In the genomic region with DNA sequence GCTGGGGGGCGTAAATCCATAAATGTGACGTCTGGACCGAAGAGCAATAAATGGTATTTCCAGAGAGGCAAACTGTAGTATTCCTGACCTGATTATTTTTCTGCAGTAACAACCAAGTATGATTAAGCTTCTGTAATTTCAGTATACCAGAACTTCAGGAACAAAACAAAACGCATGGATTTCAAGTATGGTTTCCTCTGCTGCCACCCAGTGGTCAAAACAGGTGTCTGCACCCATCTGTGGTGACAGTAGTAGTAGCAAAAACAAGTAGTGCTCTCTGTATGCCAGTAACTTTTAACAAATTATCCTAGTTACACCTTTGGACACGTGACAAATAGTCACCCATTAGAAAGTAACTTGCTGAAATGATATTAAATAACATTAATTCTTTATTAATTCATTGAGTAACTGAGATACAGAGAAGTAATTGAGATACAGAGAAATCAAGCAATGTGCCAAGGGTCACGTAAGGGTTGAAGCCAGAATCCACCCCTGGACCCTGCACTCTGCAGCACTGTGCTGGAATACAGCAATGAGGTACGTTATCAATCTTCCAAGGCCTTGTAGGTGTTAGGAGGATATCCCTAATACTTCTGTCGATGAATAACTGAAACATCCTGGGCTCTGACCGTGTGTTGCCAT, we compare ENCODE assay signal across 8 cellular contexts. TPM values are rescaled to one million over a fixed set of nuclear protein-coding genes. Genes with fewer than 3 reads are reported as not detected.
DNase-seq lines count a peak whose midpoint lies in the region; ATAC-seq, FAIRE-seq and TF ChIP-seq lines count a peak whose summit lies in the region.

No MANE protein-coding gene starts in this region.

- no peak overlapping the region for H3K27ac Mint-ChIP-seq in activated T-helper 2 cell treated with anti-CD3 and anti-CD28 coated beads, Interferon-gamma antibody, Interleukin-2, Interleukin-4, amounts not matched to agents 10 μg/mL and 5 μg/mL and 100 μg/mL, durations not matched to agents 14 hours and 24 hours and 36 hours

- no peaks in the 10 kb centered on the region for H3K79me2 ChIP-seq in osteoblast (ENCODE audit: insufficient read depth, low read length)

- in situ Hi-C loops in IMR-90 (cut with MboI; ENCODE audit: low sequenced_read_pairs), result loop anchor here (5.0 kb wide), 1 partner anchor 294 kb away; no protein-coding TSS in a partner anchor

- H4K5ac ChIP-seq in IMR-90 (ENCODE audit: low read depth, low read length), result no peak overlapping the region

- dilution Hi-C loops in IMR-90 (cut with HindIII; ENCODE audit: low sequenced_read_pairs, unreplicated experiment), result no loop called here

- H3K27ac ChIP-seq in IMR-90 (ENCODE audit: insufficient read depth, low read length), result no peak overlapping the region
- no peak overlapping the region for H3K27ac ChIP-seq in foreskin keratinocyte
- H3K27ac ChIP-seq in osteoblast (ENCODE audit: low read depth, low read length), result no peak overlapping the region
- no peak overlapping the region for H3K27ac ChIP-seq in thyroid gland

- intact Hi-C loops in IMR-90 (cut with micrococcal nuclease), result loop anchor here (1.0 to 5.0 kb wide), 7 partner anchors 25 to 345 kb away; a partner anchor contains a TSS
- intact Hi-C loops in activated T-helper 2 cell treated with anti-CD3 and anti-CD28 coated beads, Interferon-gamma antibody, Interleukin-2, Interleukin-4, amounts not matched to agents 10 μg/mL and 5 μg/mL and 100 μg/mL, durations not matched to agents 14 hours and 24 hours and 36 hours (cut with micrococcal nuclease), result loop anchor here (1.0 kb wide), 1 partner anchor 25 kb away; no protein-coding TSS in a partner anchor
- intact Hi-C loops in thyroid gland (cut with DNase I), result loop anchor here (5.0 to 10.0 kb wide), 2 partner anchors 119 to 277 kb away; no protein-coding TSS in a partner anchor

- H4K8ac ChIP-seq in IMR-90 (ENCODE audit: low read depth in 2 of 2, low read length in 2 of 2), result peak overlapping the region in 1 of 2 experiments; percentile 49; a peak in 1 of 4 replicates

- TF ChIP-seq POLR2A in IMR-90 (IDR thresholded peaks at IDR 0.05; ENCODE audit: low read depth, low read length) (no peak), thyroid gland (IDR thresholded peaks at IDR 0.05) (no peak)

- H3K79me1 ChIP-seq in IMR-90 (ENCODE audit: low read depth in 1 of 2, low read length in 2 of 2), result no peaks in the 10 kb centered on the region

- H3K9me1 ChIP-seq in IMR-90 (ENCODE audit: insufficient read depth, low read length), result peaks cover 3% of the 10 kb centered on the region; the same call in 1 of the 2 replicates

- no peaks in the 10 kb centered on the region for H3K36me3 ChIP-seq in IMR-90 (ENCODE audit: control insufficient read depth, insufficient read depth, low read length)
- H3K36me3 ChIP-seq in osteoblast (ENCODE audit: insufficient read depth, low read length), result no peaks in the 10 kb centered on the region
- H3K36me3 ChIP-seq in thyroid gland, result no peaks in the 10 kb centered on the region

- no peak overlapping the region for H4K91ac ChIP-seq in IMR-90 (ENCODE audit: insufficient read depth, low read depth, low read length)

- H3K27me3 Mint-ChIP-seq in activated T-helper 2 cell treated with anti-CD3 and anti-CD28 coated beads, Interferon-gamma antibody, Interleukin-2, Interleukin-4, amounts not matched to agents 10 μg/mL and 5 μg/mL and 100 μg/mL, durations not matched to agents 14 hours and 24 hours and 36 hours (ENCODE audit: low read depth), result peaks cover 21% of the 10 kb centered on the region

- peak; percentile 84 for FAIRE-seq in GM19239 (lab: Jason Lieb, UNC)
- peak; percentile 58 for FAIRE-seq in RCC 7860 (lab: Jason Lieb, UNC)

- H4K20me1 ChIP-seq in IMR-90 (ENCODE audit: insufficient read depth, low read length), result no peaks in the 10 kb centered on the region
- no peaks in the 10 kb centered on the region for H4K20me1 ChIP-seq in osteoblast (ENCODE audit: insufficient read depth, low read length)

- H3K27me3 ChIP-seq in IMR-90 (ENCODE audit: control insufficient read depth, insufficient read depth, low read length) (no peaks in the 10 kb centered on the region), foreskin keratinocyte (no peaks in the 10 kb centered on the region), osteoblast (ENCODE audit: insufficient read depth, low read length) (no peaks in the 10 kb centered on the region), thyroid gland (no peaks in the 10 kb centered on the region)

- H3K18ac ChIP-seq in IMR-90 (ENCODE audit: low read depth, low read length), result no peak overlapping the region

- DNase-seq in C1 segment of cervical spinal cord (lab: John Stamatoyannopoulos, UW) (peak in 10 of 14 donors; percentile 7 to 58 (median 34)), GM19239 (ENCODE audit: insufficient read length, low spot score) (no peak), IMR-90 (peak; percentile 75), RCC 7860 (ENCODE audit: low spot score) (peak; percentile 40), foreskin keratinocyte (peak in 1 of 2 donors; percentile 62), osteoblast (ENCODE audit: insufficient read length, low spot score, missing footprints) (peak; percentile 81), thyroid gland (peak; percentile 75 to 78)
- DNase-seq in activated T-helper 2 cell treated with anti-CD3 and anti-CD28 coated beads, Interferon-gamma antibody, Interleukin-2, Interleukin-4, amounts not matched to agents 10 μg/mL and 5 μg/mL and 100 μg/mL, durations not matched to agents 14 hours and 24 hours and 36 hours (ENCODE audit: low spot score), result peak; percentile 50

- H3K9ac ChIP-seq in IMR-90 (ENCODE audit: low read depth, low read length), result no peak overlapping the region

- peak overlapping the region; percentile 38; the same call in 1 of the 2 replicates for H2AK5ac ChIP-seq in IMR-90 (ENCODE audit: low read depth, low read length)

- H3K36me3 Mint-ChIP-seq in activated T-helper 2 cell treated with anti-CD3 and anti-CD28 coated beads, Interferon-gamma antibody, Interleukin-2, Interleukin-4, amounts not matched to agents 10 μg/mL and 5 μg/mL and 100 μg/mL, durations not matched to agents 14 hours and 24 hours and 36 hours (ENCODE audit: low read depth), result no peaks in the 10 kb centered on the region

- WGBS in IMR-90 (ENCODE audit: extremely low coverage in 2 of 2, insufficient read length in 1 of 2), 2 experiments, result 90% methylated on average over 2 of the region's 9 CpGs; no CpG with 5 or more reads in 1 of the 2 experiments
- 49% methylated on average over 9 of the region's 9 CpGs for WGBS in thyroid gland, 2 donors

- peak overlapping the region; percentile 6; the same call in 1 of the 2 replicates for H3K4ac ChIP-seq in IMR-90 (ENCODE audit: low read depth, low read length)

- H3K4me2 ChIP-seq in IMR-90 (ENCODE audit: low read depth, low read length) (no peak overlapping the region), osteoblast (ENCODE audit: insufficient read depth, low read length) (peak overlapping the region; percentile 61)

- no peak overlapping the region for H3K14ac ChIP-seq in IMR-90 (replicated peaks; ENCODE audit: low read depth, low read length)

- TF ChIP-seq RAD21 in IMR-90 (IDR thresholded peaks at IDR 0.05; ENCODE audit: low read length), result peak; percentile 88

- H3K4me3 Mint-ChIP-seq in activated T-helper 2 cell treated with anti-CD3 and anti-CD28 coated beads, Interferon-gamma antibody, Interleukin-2, Interleukin-4, amounts not matched to agents 10 μg/mL and 5 μg/mL and 100 μg/mL, durations not matched to agents 14 hours and 24 hours and 36 hours (ENCODE audit: low read depth), result no peak overlapping the region

- H3K9me3 Mint-ChIP-seq in activated T-helper 2 cell treated with anti-CD3 and anti-CD28 coated beads, Interferon-gamma antibody, Interleukin-2, Interleukin-4, amounts not matched to agents 10 μg/mL and 5 μg/mL and 100 μg/mL, durations not matched to agents 14 hours and 24 hours and 36 hours, result no peaks in the 10 kb centered on the region

- H3K4me1 ChIP-seq in IMR-90 (ENCODE audit: control insufficient read depth, insufficient read depth, low read length) (peaks cover 10% of the 10 kb centered on the region), foreskin keratinocyte (peaks cover 19% of the 10 kb centered on the region), osteoblast (ENCODE audit: insufficient read depth, low read length) (peaks cover 46% of the 10 kb centered on the region), thyroid gland (no peaks in the 10 kb centered on the region)

- peak overlapping the region; percentile 82; the same call in 2 of the 3 replicates for H2BK15ac ChIP-seq in IMR-90 (ENCODE audit: low read depth, low read length)

- H3K4me3 ChIP-seq in IMR-90 (ENCODE audit: insufficient read depth, low read depth, low read length), result no peak overlapping the region
- peak overlapping the region; percentile 46 for H3K4me3 ChIP-seq in osteoblast (ENCODE audit: insufficient read depth, low read length)
- no peak overlapping the region for H3K4me3 ChIP-seq in thyroid gland (replicated peaks in 1 of 3)

- ATAC-seq in IMR-90 (ENCODE audit: low read depth), result peak; percentile 72
- peak; percentile 55 for ATAC-seq in foreskin keratinocyte

- TF ChIP-seq CTCF in IMR-90 (conservative IDR thresholded peaks at IDR 0.05; ENCODE audit: low read depth, low read length) (peak; percentile 89), foreskin keratinocyte (conservative IDR thresholded peaks at IDR 0.05) (peak; percentile 95), osteoblast (IDR thresholded peaks at IDR 0.05; ENCODE audit: extremely low read depth, low read depth, low read length) (peak; percentile 95), thyroid gland (IDR thresholded peaks at IDR 0.05) (peak; percentile 76 to 89 (median 86))

- POLR2A ChIA-PET in IMR-90 (lab: Charles Lee; ENCODE audit: unreplicated experiment), result interaction anchor here (1.0 kb wide), 1 partner anchor 27 kb away, joined by 3 read pairs; no protein-coding TSS in a partner anchor

- peaks cover 3% of the 10 kb centered on the region for H3K4me1 Mint-ChIP-seq in activated T-helper 2 cell treated with anti-CD3 and anti-CD28 coated beads, Interferon-gamma antibody, Interleukin-2, Interleukin-4, amounts not matched to agents 10 μg/mL and 5 μg/mL and 100 μg/mL, durations not matched to agents 14 hours and 24 hours and 36 hours (ENCODE audit: low read depth)

- peak overlapping the region; percentile 26 for H2BK120ac ChIP-seq in IMR-90 (ENCODE audit: low read depth, low read length)

- H2BK5ac ChIP-seq in IMR-90 (ENCODE audit: low read depth, low read length, poor library complexity, severe bottlenecking), result no peak overlapping the region

- H2AFZ ChIP-seq in IMR-90 (replicated peaks; ENCODE audit: low read length, poor library complexity) (peak overlapping the region; percentile 17), osteoblast (ENCODE audit: low read length) (peak overlapping the region; percentile 77)

- H3K9me3 ChIP-seq in IMR-90 (ENCODE audit: control insufficient read depth, insufficient read depth, low read length) (no peaks in the 10 kb centered on the region), osteoblast (ENCODE audit: low read depth, low read length) (no peaks in the 10 kb centered on the region), thyroid gland (no peaks in the 10 kb centered on the region)

- H3K56ac ChIP-seq in IMR-90 (ENCODE audit: extremely low read depth, insufficient read depth, low read length), result no peak overlapping the region

- H2AK9ac ChIP-seq in IMR-90 (replicated peaks; ENCODE audit: low read depth, low read length, poor library complexity), result no peak overlapping the region

- CTCF ChIA-PET in IMR-90 (lab: Yijun Ruan, JAX), result interaction anchor here (0.5 to 4.3 kb wide), 21 partner anchors 9 to 439 kb away, joined by 3 to 22 read pairs (median 5); a partner anchor contains a TSS

- H3K23ac ChIP-seq in IMR-90 (ENCODE audit: low read depth, low read length), result no peak overlapping the region

- peak overlapping the region; percentile 42 for H2BK20ac ChIP-seq in IMR-90 (ENCODE audit: low read depth, low read length)

- no TSS peak for BruUV-seq in IMR-90 (replicated peaks; lab: Mats Ljungman, UMichigan)

RNA-seq across cellular contexts. Expression of a gene that starts 7.9 kb away (rescaled TPM):
- total RNA-seq in IMR-90 (2012; rRNA removed) (not detected in 2 replicates), foreskin keratinocyte (0.10 and 0.18 TPM in 2 replicates), osteoblast (not detected in 2 replicates), thyroid gland (not detected)
- polyA plus RNA-seq in IMR-90 (2012; rRNA removed) (0.07 and 0.11 TPM in 2 replicates), foreskin keratinocyte (0.17 and 0.19 TPM in 2 replicates)
- polyA plus RNA-seq in IMR-90 (2012; cell fraction: cytosol; rRNA removed), result not detected in 2 replicates
- polyA plus RNA-seq in IMR-90 (2012; cell fraction: nucleus; rRNA removed; ENCODE audit: low replicate concordance), result 0.04 and 0.16 TPM in 2 replicates
- not detected in 2 replicates for total RNA-seq in activated T-helper 2 cell treated with anti-CD3 and anti-CD28 coated beads, Interferon-gamma antibody, Interleukin-2, Interleukin-4, amounts not matched to agents 10 μg/mL and 5 μg/mL and 100 μg/mL, durations not matched to agents 14 hours and 24 hours and 36 hours

RNA-seq across cellular contexts. Expression of a gene that starts 9.8 kb away (rescaled TPM):
- total RNA-seq in IMR-90 (2012; rRNA removed) (35.8 and 92.8 TPM in 2 replicates), foreskin keratinocyte (49.0 and 64.9 TPM in 2 replicates), osteoblast (35.1 and 39.1 TPM in 2 replicates), thyroid gland (10 to 100 TPM; 42.0 to 71.2 (median 48.5) TPM)
- polyA plus RNA-seq in IMR-90 (2012; rRNA removed) (22.8 and 23.6 TPM in 2 replicates), foreskin keratinocyte (67.4 and 91.9 TPM in 2 replicates)
- 12.9 and 19.1 TPM in 2 replicates for polyA plus RNA-seq in IMR-90 (2012; cell fraction: cytosol; rRNA removed)
- 4.5 and 6.9 TPM in 2 replicates for polyA plus RNA-seq in IMR-90 (2012; cell fraction: nucleus; rRNA removed; ENCODE audit: low replicate concordance)
- 40.6 and 42.1 TPM in 2 replicates for total RNA-seq in activated T-helper 2 cell treated with anti-CD3 and anti-CD28 coated beads, Interferon-gamma antibody, Interleukin-2, Interleukin-4, amounts not matched to agents 10 μg/mL and 5 μg/mL and 100 μg/mL, durations not matched to agents 14 hours and 24 hours and 36 hours

RNA-seq across cellular contexts. Expression of a gene that starts 16.0 kb away (rescaled TPM):
- under 0.01 TPM in 1 of 2 replicates, not detected in the other for total RNA-seq in IMR-90 (2012; rRNA removed)
- polyA plus RNA-seq in IMR-90 (2012; rRNA removed), result 0.03 TPM in 1 of 2 replicates, not detected in the other
- polyA plus RNA-seq in IMR-90 (2012; cell fraction: cytosol; rRNA removed), result not detected in 2 replicates
- not detected in 2 replicates for polyA plus RNA-seq in IMR-90 (2012; cell fraction: nucleus; rRNA removed; ENCODE audit: low replicate concordance)
- not detected in 2 replicates for total RNA-seq in activated T-helper 2 cell treated with anti-CD3 and anti-CD28 coated beads, Interferon-gamma antibody, Interleukin-2, Interleukin-4, amounts not matched to agents 10 μg/mL and 5 μg/mL and 100 μg/mL, durations not matched to agents 14 hours and 24 hours and 36 hours
- 0.07 and 0.20 TPM in 2 replicates for total RNA-seq in foreskin keratinocyte
- 0.12 and 0.13 TPM in 2 replicates for polyA plus RNA-seq in foreskin keratinocyte
- under 0.01 and 0.29 TPM in 2 replicates for total RNA-seq in osteoblast
- total RNA-seq in thyroid gland, result under 1 TPM in 2 of 4 donors, not detected in 2; 0.13 to 0.42 TPM

RNA-seq across cellular contexts. Expression of a gene that starts 50.1 kb away (rescaled TPM):
- total RNA-seq in IMR-90 (2012; rRNA removed) (10.6 and 10.8 TPM in 2 replicates), foreskin keratinocyte (0.11 and 0.20 TPM in 2 replicates), osteoblast (14.8 and 16.2 TPM in 2 replicates), thyroid gland (1 to 10 TPM in 1 of 4 donors, under 1 TPM in 3; 0.59 to 1.3 (median 0.69) TPM)
- polyA plus RNA-seq in IMR-90 (2012; rRNA removed) (2.8 and 3.3 TPM in 2 replicates), foreskin keratinocyte (0.03 and 0.10 TPM in 2 replicates)
- 1.1 and 2.0 TPM in 2 replicates for polyA plus RNA-seq in IMR-90 (2012; cell fraction: cytosol; rRNA removed)
- polyA plus RNA-seq in IMR-90 (2012; cell fraction: nucleus; rRNA removed; ENCODE audit: low replicate concordance), result 0.29 and 1.6 TPM in 2 replicates
- not detected in 2 replicates for total RNA-seq in activated T-helper 2 cell treated with anti-CD3 and anti-CD28 coated beads, Interferon-gamma antibody, Interleukin-2, Interleukin-4, amounts not matched to agents 10 μg/mL and 5 μg/mL and 100 μg/mL, durations not matched to agents 14 hours and 24 hours and 36 hours

RNA-seq across cellular contexts. Expression of a gene that starts 54.8 kb away (rescaled TPM):
- total RNA-seq in IMR-90 (2012; rRNA removed) (under 0.01 and 0.28 TPM in 2 replicates), foreskin keratinocyte (0.10 and 0.14 TPM in 2 replicates), osteoblast (0.36 and 0.59 TPM in 2 replicates), thyroid gland (1 to 10 TPM; 1.2 to 1.6 (median 1.4) TPM)
- polyA plus RNA-seq in IMR-90 (2012; rRNA removed) (0.10 and 0.19 TPM in 2 replicates), foreskin keratinocyte (0.04 TPM in 2 replicates)
- 0.01 and 0.09 TPM in 2 replicates for polyA plus RNA-seq in IMR-90 (2012; cell fraction: cytosol; rRNA removed)
- polyA plus RNA-seq in IMR-90 (2012; cell fraction: nucleus; rRNA removed; ENCODE audit: low replicate concordance), result 0.33 and 1.2 TPM in 2 replicates
- 0.11 and 0.14 TPM in 2 replicates for total RNA-seq in activated T-helper 2 cell treated with anti-CD3 and anti-CD28 coated beads, Interferon-gamma antibody, Interleukin-2, Interleukin-4, amounts not matched to agents 10 μg/mL and 5 μg/mL and 100 μg/mL, durations not matched to agents 14 hours and 24 hours and 36 hours
